ENCODE assay signal across 22 cellular contexts in the genomic region with DNA sequence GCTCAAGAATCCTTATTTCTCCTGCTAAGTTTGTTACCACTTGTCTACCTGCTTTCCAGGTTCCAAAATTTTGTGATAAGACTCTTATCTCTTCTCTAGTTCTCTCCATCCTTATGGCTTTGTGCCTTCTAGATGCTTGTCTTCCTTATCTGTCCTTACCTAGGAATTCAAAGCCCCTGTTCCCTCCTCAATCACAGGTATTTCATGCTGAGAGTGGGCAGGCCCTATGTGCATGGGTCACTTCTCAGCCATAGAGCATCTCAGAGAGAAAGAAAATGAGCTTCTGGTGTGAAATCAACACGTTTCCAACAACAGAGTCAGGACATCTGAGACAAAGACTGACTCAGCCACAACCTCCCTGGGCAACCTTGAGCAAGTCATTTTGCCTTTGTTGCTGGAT.
"Had no signal": no experiment of that assay in that cellular context is flagged by ENCODE, and none has a peak within 500 bp of the region (broad histone marks: within the 10 kb centered on the region; RNA-seq: fewer than 3 reads in every experiment).

No MANE protein-coding gene starts in this region.

- H3K36me3 ChIP-seq: left ventricle myocardium inferior, pancreas, prostate gland, tibial nerve, upper lobe of left lung, vagina had no signal

- H3K4me1 ChIP-seq: prostate gland, vagina had no signal

- H3K9me3 ChIP-seq: left ventricle myocardium inferior, pancreas, prostate gland, tibial nerve, upper lobe of left lung, vagina had no signal

- H3K27me3 ChIP-seq: pancreas, tibial nerve, upper lobe of left lung, vagina had no signal

- DNase-seq: hypothalamus; immature natural killer cell; kidney; left ventricle myocardium inferior; naive thymus-derived CD8-positive, alpha-beta T cell; nucleus accumbens; pancreas; retina; right cardiac atrium; stimulated activated CD4-positive, alpha-beta T cell treated with anti-CD3 and anti-CD28 coated beads, Interleukin-12 subunit alpha, Interleukin-12 subunit beta, amount 100 ng/mL, for 4 hours; stimulated activated CD4-positive, alpha-beta T cell treated with anti-CD3 and anti-CD28 coated beads, Interleukin-15, amount 100 ng/mL, for 24 hours; stimulated activated CD4-positive, alpha-beta T cell treated with anti-CD3 and anti-CD28 coated beads, Interleukin-2, amount 100 ng/mL, for 24 hours; stimulated activated CD4-positive, alpha-beta T cell treated with anti-CD3 and anti-CD28 coated beads, Interleukin-4, amount 100 ng/mL, for 1 hour; stimulated activated naive B cell treated with anti-CD40 and anti-IgM and Interleukin-4, amounts not matched to agents 10 μg/mL and 1 μg/mL and 100 μg/mL, for 72 hours; upper lobe of left lung had no signal

- FAIRE-seq: islet of Langerhans, kidney, pancreas had no signal

- H3K27ac ChIP-seq: left ventricle myocardium inferior, pancreas, prostate gland, skin epidermis, tibial nerve, upper lobe of left lung, vagina had no signal

- H3K4me3 ChIP-seq: left ventricle myocardium inferior, lung, pancreas, prostate gland, skin epidermis, tibial nerve, upper lobe of left lung, vagina had no signal

- ATAC-seq: naive thymus-derived CD8-positive, alpha-beta T cell; pancreas; right cardiac atrium; sciatic nerve; stimulated activated naive B cell treated with anti-CD40 and anti-IgM and Interleukin-4, amounts not matched to agents 10 μg/mL and 1 μg/mL and 100 μg/mL, for 72 hours had no signal
